10 cellular contexts compared by ENCODE assay signal in the genomic region with DNA sequence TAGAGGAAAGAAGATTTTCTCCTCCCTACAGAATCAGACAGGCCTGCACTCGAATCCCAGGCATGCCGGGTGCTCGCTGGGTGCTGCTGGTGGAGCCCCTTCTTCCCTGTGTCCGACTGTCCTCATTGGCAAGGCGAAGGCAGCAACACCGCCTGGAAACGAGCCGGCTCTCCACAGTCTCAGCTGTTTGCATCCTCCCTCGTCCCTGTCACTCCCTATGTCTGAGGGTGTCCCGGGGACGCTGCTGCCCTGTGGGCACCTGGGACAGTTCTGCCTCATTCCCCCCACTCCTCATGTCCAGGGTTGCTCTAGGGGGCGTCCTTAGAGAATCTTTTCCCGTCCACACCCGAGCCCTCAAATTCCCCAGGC. TPM values are rescaled to one million over a fixed set of nuclear protein-coding genes. Genes with fewer than 3 reads are reported as not detected.
DNase-seq lines count a peak whose midpoint lies in the region; ATAC-seq and TF ChIP-seq lines count a peak whose summit lies in the region.
"Had no signal": no experiment of that assay in that cellular context is flagged by ENCODE, and none has a peak within 500 bp of the region (broad histone marks: within the 10 kb centered on the region; RNA-seq: fewer than 3 reads in every experiment).

No MANE protein-coding gene starts in this region.

- peaks cover 6% of the 10 kb centered on the region for H3K4me1 Mint-ChIP-seq in activated CD4-positive, alpha-beta T cell treated with anti-CD3 and anti-CD28 coated beads for 36 hours
- peaks cover 27% of the 10 kb centered on the region for H3K4me1 Mint-ChIP-seq in dendritic cell treated with granulocyte-macrophage colony-stimulating factor and Interleukin-4, amounts not matched to agents 40 ng/mL and 50 ng/mL, for 4 days (ENCODE audit: low read depth)

- no peaks in the 10 kb centered on the region for H3K9me3 Mint-ChIP-seq in activated CD4-positive, alpha-beta T cell treated with anti-CD3 and anti-CD28 coated beads for 36 hours (ENCODE audit: low read depth)
- no peaks in the 10 kb centered on the region for H3K9me3 Mint-ChIP-seq in dendritic cell treated with granulocyte-macrophage colony-stimulating factor and Interleukin-4, amounts not matched to agents 40 ng/mL and 50 ng/mL, for 4 days

- no peak for DNase-seq in activated CD4-positive, alpha-beta T cell treated with anti-CD3 and anti-CD28 coated beads for 36 hours
- no peak for DNase-seq in activated CD4-positive, alpha-beta T cell treated with anti-CD3 and anti-CD28 coated beads for 48 hours
- DNase-seq in testis (no peak), GM13976 (ENCODE audit: low spot score) (no peak)
- DNase-seq: 8988T, NCI-H446 treated with DMSO at 0.1 percent for 48 hours had no signal

- H3K36me3 Mint-ChIP-seq in activated CD4-positive, alpha-beta T cell treated with anti-CD3 and anti-CD28 coated beads for 36 hours (ENCODE audit: low read depth), result no peaks in the 10 kb centered on the region
- H3K36me3 Mint-ChIP-seq in dendritic cell treated with granulocyte-macrophage colony-stimulating factor and Interleukin-4, amounts not matched to agents 40 ng/mL and 50 ng/mL, for 4 days (ENCODE audit: low read depth), result no peaks in the 10 kb centered on the region

- H3K36me3 ChIP-seq in mucosa of rectum (ENCODE audit: control insufficient read depth in 2 of 2, insufficient read depth in 2 of 2, low read length in 2 of 2), result no peaks in the 10 kb centered on the region
- no peaks in the 10 kb centered on the region for H3K36me3 ChIP-seq in testis (ENCODE audit: low read depth, missing control alignments)

- H3K4me3 ChIP-seq in mucosa of rectum (ENCODE audit: low read length in 2 of 2) (peak overlapping the region; percentile 62 to 76), testis (peak overlapping the region in 1 of 2 donors; percentile 47)

- H3K27ac Mint-ChIP-seq in activated CD4-positive, alpha-beta T cell treated with anti-CD3 and anti-CD28 coated beads for 36 hours, result no peak overlapping the region
- H3K27ac Mint-ChIP-seq in dendritic cell treated with granulocyte-macrophage colony-stimulating factor and Interleukin-4, amounts not matched to agents 40 ng/mL and 50 ng/mL, for 4 days, result peak overlapping the region; percentile 52

- peak overlapping the region; percentile 59 to 66 for H3K9ac ChIP-seq in mucosa of rectum (ENCODE audit: low read depth in 1 of 2, low read length in 2 of 2)

- TF ChIP-seq CTCF in testis (IDR thresholded peaks at IDR 0.05) (no peak), GM13976 (IDR thresholded peaks at IDR 0.05; ENCODE audit: borderline replicate concordance, control extremely low read depth, extremely low read depth, insufficient read depth, missing control alignments) (no peak)

- intact Hi-C loops in activated CD4-positive, alpha-beta T cell treated with anti-CD3 and anti-CD28 coated beads for 36 hours (cut with DNase I, micrococcal nuclease), result loop anchor here in 1 of 2 experiments (2.0 kb wide), 1 partner anchor 15 kb away; no protein-coding TSS in a partner anchor
- intact Hi-C loops in dendritic cell treated with granulocyte-macrophage colony-stimulating factor and Interleukin-4, amounts not matched to agents 40 ng/mL and 50 ng/mL, for 4 days (cut with micrococcal nuclease), result no loop called here
- intact Hi-C loops in testis (cut with DNase I; ENCODE audit: low total_unique reads), result no loop called here

- WGBS in testis, 2 donors, result 18 to 28% methylated on average over 10 to 14 of the region's 14 CpGs

- peaks cover 3 to 14% of the 10 kb centered on the region in 2 donors for H3K4me1 ChIP-seq in mucosa of rectum (ENCODE audit: control insufficient read depth in 2 of 2, insufficient read depth in 2 of 2, low read length in 2 of 2)
- peaks cover 11% of the 10 kb centered on the region for H3K4me1 ChIP-seq in testis

- ATAC-seq in activated CD4-positive, alpha-beta T cell treated with anti-CD3 and anti-CD28 coated beads for 36 hours, result no peak
- ATAC-seq in GM18861 (IDR thresholded peaks at IDR 0.05; ENCODE audit: unreplicated experiment), result no peak
- no peak for ATAC-seq in HG03457 (IDR thresholded peaks at IDR 0.05; ENCODE audit: unreplicated experiment)

- H3K9me3 ChIP-seq in mucosa of rectum (ENCODE audit: control insufficient read depth in 2 of 2, low read length in 2 of 2) (no peaks in the 10 kb centered on the region), testis (no peaks in the 10 kb centered on the region)

- CTCF ChIA-PET in activated CD4-positive, alpha-beta T cell treated with anti-CD3 and anti-CD28 coated beads for 36 hours (lab: Charles Lee), result interaction anchor here (1.4 to 3.0 kb wide), 3 partner anchors 11 to 21 kb away, joined by 3 to 9 read pairs (median 6); no protein-coding TSS in a partner anchor

- peak overlapping the region; percentile 67 for H3K4me3 Mint-ChIP-seq in activated CD4-positive, alpha-beta T cell treated with anti-CD3 and anti-CD28 coated beads for 36 hours
- H3K4me3 Mint-ChIP-seq in dendritic cell treated with granulocyte-macrophage colony-stimulating factor and Interleukin-4, amounts not matched to agents 40 ng/mL and 50 ng/mL, for 4 days, result no peak overlapping the region

- no peak overlapping the region for H3K27ac ChIP-seq in mucosa of rectum (ENCODE audit: low read depth in 2 of 2, low read length in 2 of 2)
- H3K27ac ChIP-seq in testis, result peak overlapping the region; percentile 61 to 65

- H3K27me3 ChIP-seq in mucosa of rectum (ENCODE audit: control insufficient read depth in 2 of 2, insufficient read depth in 2 of 2, low read length in 2 of 2), result peaks cover 0 to 1% of the 10 kb centered on the region in 2 donors
- no peaks in the 10 kb centered on the region for H3K27me3 ChIP-seq in testis

- TF ChIP-seq POLR2A in testis (IDR thresholded peaks at IDR 0.05), result no peak

- in situ Hi-C loops in GM13976 (cut with MboI; ENCODE audit: low sequenced_read_pairs, unreplicated experiment), result no loop called here

- POLR2A ChIA-PET in activated CD4-positive, alpha-beta T cell treated with anti-CD3 and anti-CD28 coated beads for 36 hours (lab: Charles Lee), result no interaction called here

- H3K27me3 Mint-ChIP-seq in activated CD4-positive, alpha-beta T cell treated with anti-CD3 and anti-CD28 coated beads for 36 hours, result peaks cover 7% of the 10 kb centered on the region
- H3K27me3 Mint-ChIP-seq in dendritic cell treated with granulocyte-macrophage colony-stimulating factor and Interleukin-4, amounts not matched to agents 40 ng/mL and 50 ng/mL, for 4 days, result peaks cover 43% of the 10 kb centered on the region

RNA-seq across cellular contexts. Expression of a gene that starts 31.6 kb away (rescaled TPM):
- not detected for total RNA-seq in activated CD4-positive, alpha-beta T cell treated with anti-CD3 and anti-CD28 coated beads for 36 hours
- 1 to 10 TPM; 1.5 to 8.7 TPM for total RNA-seq in testis
- polyA plus RNA-seq in testis (ENCODE audit: insufficient read depth, low read depth, low replicate concordance), result 3.0 TPM

Comparison
In these comparisons a context has a peak if more than half of its experiments do, and no peak if none do; other contexts are left out.
1. H3K27ac ChIP-seq: peak in testis (2 of 2); none in mucosa of rectum (0 of 2).